Comparison of ENCODE assay signal across 9 cellular contexts in the genomic region with DNA sequence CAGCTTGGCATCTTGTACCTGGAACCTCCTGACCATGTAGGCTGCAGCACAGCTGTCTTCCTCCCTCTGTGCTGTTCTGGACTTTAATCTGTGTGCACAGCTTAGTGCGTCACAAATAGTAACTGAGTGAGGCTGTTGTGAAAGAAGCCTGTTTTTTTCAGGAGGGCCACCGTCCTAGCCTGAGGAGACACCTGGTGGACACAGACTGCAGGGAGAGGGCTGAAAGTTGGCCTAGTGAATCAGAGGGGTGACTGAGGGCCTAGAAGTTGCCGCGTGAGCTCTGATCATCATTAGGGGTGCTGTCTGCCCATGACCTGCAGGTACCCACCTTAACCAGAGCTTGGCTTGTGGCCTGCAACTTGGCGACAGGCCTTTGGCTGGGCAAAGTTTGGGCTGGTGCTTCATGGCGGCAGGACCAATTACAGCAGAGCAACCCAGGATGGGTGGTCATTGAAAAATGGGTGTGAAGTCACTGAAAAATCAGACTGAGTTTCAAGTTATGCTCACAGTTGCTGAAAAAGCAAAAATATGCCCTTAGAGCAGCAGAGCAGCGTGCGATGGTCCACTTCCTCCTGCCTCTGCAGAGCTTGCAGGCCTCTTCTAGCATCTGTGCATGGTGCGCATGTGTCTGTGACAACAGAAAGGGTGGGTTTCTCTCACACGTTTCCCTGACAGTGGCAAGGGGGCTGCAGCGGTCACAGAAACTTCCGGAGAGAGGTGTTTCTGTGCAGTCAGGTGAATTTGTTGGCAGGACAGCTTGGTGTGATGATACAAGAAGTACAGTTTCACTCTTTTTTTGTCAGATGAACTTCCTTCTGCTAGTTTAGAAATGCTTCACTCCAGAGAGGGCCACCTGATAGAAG. TPM values are rescaled to one million over a fixed set of nuclear protein-coding genes. Genes with fewer than 3 reads are reported as not detected.
DNase-seq lines count a peak whose midpoint lies in the region; ATAC-seq lines count a peak whose summit lies in the region.
"Had no signal": no experiment of that assay in that cellular context is flagged by ENCODE, and none has a peak within 500 bp of the region (broad histone marks: within the 10 kb centered on the region; RNA-seq: fewer than 3 reads in every experiment).

No MANE protein-coding gene starts in this region.

- peak; percentile 93 for DNase-seq in RPMI8226
- peak; percentile 53 for DNase-seq in renal cortical epithelial cell (ENCODE audit: low read depth)
- no peak for DNase-seq in dedifferentiated amniotic fluid mesenchymal stem cell (ENCODE audit: extremely low spot score)
- DNase-seq in AML-193 (lab: John Stamatoyannopoulos, UW), result no peak
- no peak for DNase-seq in activated CD4-positive, alpha-beta T cell treated with anti-CD3 and anti-CD28 coated beads, Interleukin-2, amount 10 ng/mL, durations not matched to agents 24 days and 14 days
- DNase-seq in T-helper 1 cell, result no peak

- H3K27ac Mint-ChIP-seq in activated CD4-positive, alpha-beta T cell treated with anti-CD3 and anti-CD28 coated beads, Interleukin-2, amount 10 ng/mL, durations not matched to agents 24 days and 14 days, result no peak overlapping the region
- H3K27ac Mint-ChIP-seq: activated CD4-positive, alpha-beta memory T cell treated with anti-CD3 and anti-CD28 coated beads for 36 hours had no signal

- no peaks in the 10 kb centered on the region for H3K4me1 Mint-ChIP-seq in activated CD4-positive, alpha-beta T cell treated with anti-CD3 and anti-CD28 coated beads, Interleukin-2, amount 10 ng/mL, durations not matched to agents 24 days and 14 days

- no peaks in the 10 kb centered on the region for H3K9me3 Mint-ChIP-seq in activated CD4-positive, alpha-beta T cell treated with anti-CD3 and anti-CD28 coated beads, Interleukin-2, amount 10 ng/mL, durations not matched to agents 24 days and 14 days
- H3K9me3 Mint-ChIP-seq: activated CD4-positive, alpha-beta memory T cell treated with anti-CD3 and anti-CD28 coated beads for 36 hours had no signal

- ATAC-seq in GM18873 (IDR thresholded peaks at IDR 0.05; ENCODE audit: low FRiP score, unreplicated experiment) (peak; percentile 76), HG02759 (IDR thresholded peaks at IDR 0.05; ENCODE audit: unreplicated experiment) (peak; percentile 44)

- peaks cover 10% of the 10 kb centered on the region for H3K27me3 Mint-ChIP-seq in activated CD4-positive, alpha-beta T cell treated with anti-CD3 and anti-CD28 coated beads, Interleukin-2, amount 10 ng/mL, durations not matched to agents 24 days and 14 days

- no peaks in the 10 kb centered on the region for H3K36me3 Mint-ChIP-seq in activated CD4-positive, alpha-beta T cell treated with anti-CD3 and anti-CD28 coated beads, Interleukin-2, amount 10 ng/mL, durations not matched to agents 24 days and 14 days (ENCODE audit: low read depth)
- H3K36me3 Mint-ChIP-seq: activated CD4-positive, alpha-beta memory T cell treated with anti-CD3 and anti-CD28 coated beads for 36 hours had no signal

- intact Hi-C loops in activated CD4-positive, alpha-beta T cell treated with anti-CD3 and anti-CD28 coated beads, Interleukin-2, amount 10 ng/mL, durations not matched to agents 24 days and 14 days (cut with micrococcal nuclease), result no loop called here

- no peak overlapping the region for H3K4me3 Mint-ChIP-seq in activated CD4-positive, alpha-beta T cell treated with anti-CD3 and anti-CD28 coated beads, Interleukin-2, amount 10 ng/mL, durations not matched to agents 24 days and 14 days
- H3K4me3 Mint-ChIP-seq: activated CD4-positive, alpha-beta memory T cell treated with anti-CD3 and anti-CD28 coated beads for 36 hours had no signal

RNA-seq across cellular contexts. Expression of a gene that starts 9.6 kb away (rescaled TPM):
- 0.69 and 3.2 TPM in 2 replicates for total RNA-seq in renal cortical epithelial cell
- total RNA-seq in activated CD4-positive, alpha-beta T cell treated with anti-CD3 and anti-CD28 coated beads, Interleukin-2, amount 10 ng/mL, durations not matched to agents 24 days and 14 days, result 0.26 TPM in 2 replicates

RNA-seq across cellular contexts. Expression of a gene that starts 25.7 kb away (rescaled TPM):
- total RNA-seq in renal cortical epithelial cell, result 22.9 and 33.9 TPM in 2 replicates
- 7.1 and 8.9 TPM in 2 replicates for total RNA-seq in activated CD4-positive, alpha-beta T cell treated with anti-CD3 and anti-CD28 coated beads, Interleukin-2, amount 10 ng/mL, durations not matched to agents 24 days and 14 days

Comparison
In these comparisons a context has a peak if more than half of its experiments do, and no peak if none do; other contexts are left out.
1. DNase-seq: peak in RPMI8226 (single experiment) and renal cortical epithelial cell (single experiment); none in dedifferentiated amniotic fluid mesenchymal stem cell (single experiment), AML-193 (0 of 2), activated CD4-positive, alpha-beta T cell treated with anti-CD3 and anti-CD28 coated beads, Interleukin-2, amount 10 ng/mL, durations not matched to agents 24 days and 14 days (single experiment) and T-helper 1 cell (0 of 5).